In genomic region chr19:52258426-52258825, GRCh38 we compare ENCODE assay signal across 24 cellular contexts.
"Had no signal": no experiment of that assay in that cellular context is flagged by ENCODE, and none has a peak within 500 bp of the region (broad histone marks: within the 10 kb centered on the region; RNA-seq: fewer than 3 reads in every experiment).

No MANE protein-coding gene starts in this region.

- H3K27ac ChIP-seq: esophagus squamous epithelium, left lung, lower lobe of right lung, ovary, suprapubic skin, vagina had no signal

- ATAC-seq: effector memory CD8-positive, alpha-beta T cell; left cardiac atrium; left lung; lower lobe of right lung; naive thymus-derived CD8-positive, alpha-beta T cell; sciatic nerve; stimulated activated naive CD8-positive, alpha-beta T cell treated with anti-CD3 and anti-CD28 coated beads, Interleukin-15, amount 100 ng/mL, for 72 hours had no signal

- H3K27me3 ChIP-seq: esophagus squamous epithelium, left lung, ovary, suprapubic skin, vagina had no signal

- H3K9me3 Mint-ChIP-seq: effector memory CD8-positive, alpha-beta T cell had no signal

- DNase-seq: cortex of kidney; effector memory CD8-positive, alpha-beta T cell; erythroblast; esophagus squamous epithelium; hypothalamus; immature natural killer cell; left cardiac atrium; left lung; lower lobe of right lung; naive thymus-derived CD8-positive, alpha-beta T cell; nephron progenitor cell; nucleus accumbens; ovary; stimulated activated CD4-positive, alpha-beta T cell treated with anti-CD3 and anti-CD28 coated beads, Interleukin-12 subunit alpha, Interleukin-12 subunit beta, amount 100 ng/mL, for 4 hours; stimulated activated CD4-positive, alpha-beta T cell treated with anti-CD3 and anti-CD28 coated beads, Interleukin-1b, Interleukin-23, amount 100 ng/mL, for 48 hours; stimulated activated CD4-positive, alpha-beta T cell treated with anti-CD3 and anti-CD28 coated beads, Interleukin-4, amount 100 ng/mL, for 1 hour; stimulated activated CD8-positive, alpha-beta memory T cell treated with anti-CD3 and anti-CD28 coated beads, Interleukin-4, amount 100 ng/mL, for 48 hours; stimulated activated naive CD4-positive, alpha-beta T cell; stimulated activated naive CD8-positive, alpha-beta T cell treated with anti-CD3 and anti-CD28 coated beads, Interleukin-15, amount 100 ng/mL, for 72 hours; trophoblast cell had no signal

- H3K4me1 Mint-ChIP-seq: immature natural killer cell; naive thymus-derived CD8-positive, alpha-beta T cell; nephron progenitor cell; stimulated activated naive CD8-positive, alpha-beta T cell treated with anti-CD3 and anti-CD28 coated beads, Interleukin-15, amount 100 ng/mL, for 72 hours had no signal

- H3K36me3 Mint-ChIP-seq: immature natural killer cell had no signal

- H3K36me3 ChIP-seq: esophagus squamous epithelium, lower lobe of right lung, ovary, suprapubic skin, vagina had no signal

- H3K4me3 ChIP-seq: esophagus squamous epithelium, left lung, lower lobe of right lung, ovary, smooth muscle cell, suprapubic skin, vagina had no signal

- H3K4me3 Mint-ChIP-seq: effector memory CD8-positive, alpha-beta T cell; immature natural killer cell; naive thymus-derived CD8-positive, alpha-beta T cell; nephron progenitor cell; stimulated activated naive CD8-positive, alpha-beta T cell treated with anti-CD3 and anti-CD28 coated beads, Interleukin-15, amount 100 ng/mL, for 72 hours had no signal

- H3K27ac Mint-ChIP-seq: effector memory CD8-positive, alpha-beta T cell; immature natural killer cell; nephron progenitor cell; stimulated activated naive CD8-positive, alpha-beta T cell treated with anti-CD3 and anti-CD28 coated beads, Interleukin-15, amount 100 ng/mL, for 72 hours had no signal
